Comparison of ENCODE assay signal across 24 cellular contexts in the genomic region with DNA sequence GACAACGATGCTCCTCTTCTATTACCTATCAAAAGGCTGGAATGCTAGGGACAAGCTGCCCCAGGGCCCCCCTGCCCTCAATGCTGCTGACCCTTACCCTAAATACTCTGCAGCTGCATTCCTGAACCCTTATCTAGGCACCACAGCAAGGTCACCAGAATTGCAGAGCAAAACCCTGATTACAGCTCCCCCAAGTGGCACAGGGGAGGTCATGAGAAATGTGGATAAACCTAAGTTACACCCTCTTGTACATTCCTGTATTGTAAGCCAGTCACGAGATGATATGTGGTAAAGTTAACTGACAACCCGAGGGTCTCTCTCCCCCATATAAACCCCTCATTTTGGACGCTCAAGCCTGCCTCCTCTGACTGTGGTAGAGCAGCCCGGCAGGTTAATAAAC.
"Had no signal": no experiment of that assay in that cellular context is flagged by ENCODE, and none has a peak within 500 bp of the region (broad histone marks: within the 10 kb centered on the region; RNA-seq: fewer than 3 reads in every experiment).

No MANE protein-coding gene starts in this region.

- H3K4me1 Mint-ChIP-seq: activated B cell treated with CpG ODN at 0.5 μM for 24 hours; activated CD4-positive, alpha-beta T cell treated with anti-CD3 and anti-CD28 coated beads, Interleukin-2, amount 10 ng/mL, durations not matched to agents 24 days and 14 days; activated naive CD4-positive, alpha-beta T cell treated with anti-CD3 and anti-CD28 coated beads, Interleukin-2, amount 10 ng/mL, durations not matched to agents 7 days and 5 days; activated naive CD8-positive, alpha-beta T cell treated with anti-CD3 and anti-CD28 coated beads for 36 hours; T-helper 17 cell had no signal

- H3K27ac Mint-ChIP-seq: activated B cell treated with CpG ODN at 0.5 μM for 24 hours; activated CD4-positive, alpha-beta T cell treated with anti-CD3 and anti-CD28 coated beads, Interleukin-2, amount 10 ng/mL, durations not matched to agents 24 days and 14 days; activated naive CD4-positive, alpha-beta T cell treated with anti-CD3 and anti-CD28 coated beads, Interleukin-2, amount 10 ng/mL, durations not matched to agents 7 days and 5 days; activated naive CD8-positive, alpha-beta T cell treated with anti-CD3 and anti-CD28 coated beads for 36 hours; activated T-cell treated with anti-CD3 and anti-CD28 coated beads, Interleukin-2, amount 50 U/mL, for 72 hours; activated T-helper 2 cell treated with anti-CD3 and anti-CD28 coated beads, Interferon-gamma antibody, Interleukin-2, Interleukin-4, amounts not matched to agents 10 μg/mL and 5 μg/mL and 100 μg/mL, durations not matched to agents 14 hours and 24 hours and 36 hours; T-helper 17 cell had no signal

- H3K36me3 Mint-ChIP-seq: activated naive CD4-positive, alpha-beta T cell treated with anti-CD3 and anti-CD28 coated beads, Interleukin-2, amount 10 ng/mL, durations not matched to agents 7 days and 5 days; activated naive CD8-positive, alpha-beta T cell treated with anti-CD3 and anti-CD28 coated beads for 36 hours had no signal

- DNase-seq: activated B cell treated with CpG ODN at 0.5 μM for 24 hours; activated CD4-positive, alpha-beta T cell treated with anti-CD3 and anti-CD28 coated beads for 1 hour; activated CD4-positive, alpha-beta T cell treated with anti-CD3 and anti-CD28 coated beads, Interleukin-2, amount 10 ng/mL, durations not matched to agents 24 days and 14 days; activated CD4-positive, alpha-beta T cell treated with anti-CD3 and anti-CD28 coated beads, Interleukin-2, amount 50 U/mL, for 48 hours; activated CD8-positive, alpha-beta memory T cell treated with anti-CD3 and anti-CD28 coated beads for 24 hours; activated gamma-delta T cell treated with Interleukin-2 at 50 U/mL for 16 hours; activated naive CD4-positive, alpha-beta T cell treated with anti-CD3 and anti-CD28 coated beads, Interleukin-2, amount 10 ng/mL, durations not matched to agents 7 days and 5 days; activated naive CD8-positive, alpha-beta T cell treated with anti-CD3 and anti-CD28 coated beads for 36 hours; activated T-cell treated with anti-CD3 and anti-CD28 coated beads for 4 hours; activated T-cell treated with anti-CD3 and anti-CD28 coated beads, Interleukin-2, amount 50 U/mL, for 72 hours; cerebellar nuclear complex; Kasumi-1; MG63; MV-4-11; NCI-H1105; NCI-H1436 treated with DMSO at 0.1 percent for 48 hours; NCI-H187; NCI-H2081; NCI-H524; PC-9; SHP77 treated with DMSO at 0.1 percent for 48 hours; T-helper 17 cell; T-helper 9 cell had no signal

- ATAC-seq: activated T-cell treated with anti-CD3 and anti-CD28 coated beads, Interleukin-2, amount 50 U/mL, for 72 hours; T-helper 17 cell had no signal

- H3K36me3 ChIP-seq: MG63 had no signal

- H3K27me3 Mint-ChIP-seq: activated B cell treated with CpG ODN at 0.5 μM for 24 hours; activated CD4-positive, alpha-beta T cell treated with anti-CD3 and anti-CD28 coated beads, Interleukin-2, amount 10 ng/mL, durations not matched to agents 24 days and 14 days; activated naive CD4-positive, alpha-beta T cell treated with anti-CD3 and anti-CD28 coated beads, Interleukin-2, amount 10 ng/mL, durations not matched to agents 7 days and 5 days; activated naive CD8-positive, alpha-beta T cell treated with anti-CD3 and anti-CD28 coated beads for 36 hours; T-helper 17 cell had no signal

- H2AFZ ChIP-seq: PC-9 had no signal

- H3K4me3 ChIP-seq: MG63, PC-9 had no signal

- H3K4me3 Mint-ChIP-seq: activated B cell treated with CpG ODN at 0.5 μM for 24 hours; activated CD4-positive, alpha-beta T cell treated with anti-CD3 and anti-CD28 coated beads, Interleukin-2, amount 10 ng/mL, durations not matched to agents 24 days and 14 days; activated naive CD4-positive, alpha-beta T cell treated with anti-CD3 and anti-CD28 coated beads, Interleukin-2, amount 10 ng/mL, durations not matched to agents 7 days and 5 days; activated naive CD8-positive, alpha-beta T cell treated with anti-CD3 and anti-CD28 coated beads for 36 hours; activated T-cell treated with anti-CD3 and anti-CD28 coated beads, Interleukin-2, amount 50 U/mL, for 72 hours; T-helper 17 cell had no signal

- H3K9me3 Mint-ChIP-seq: activated CD4-positive, alpha-beta T cell treated with anti-CD3 and anti-CD28 coated beads, Interleukin-2, amount 10 ng/mL, durations not matched to agents 24 days and 14 days; activated naive CD8-positive, alpha-beta T cell treated with anti-CD3 and anti-CD28 coated beads for 36 hours had no signal

- H3K9me3 ChIP-seq: MG63 had no signal

- H3K27me3 ChIP-seq: MG63 had no signal

- H3K27ac ChIP-seq: PC-9 had no signal

- H3K4me2 ChIP-seq: PC-9 had no signal
